14 cellular contexts compared by ENCODE assay signal in the genomic region with DNA sequence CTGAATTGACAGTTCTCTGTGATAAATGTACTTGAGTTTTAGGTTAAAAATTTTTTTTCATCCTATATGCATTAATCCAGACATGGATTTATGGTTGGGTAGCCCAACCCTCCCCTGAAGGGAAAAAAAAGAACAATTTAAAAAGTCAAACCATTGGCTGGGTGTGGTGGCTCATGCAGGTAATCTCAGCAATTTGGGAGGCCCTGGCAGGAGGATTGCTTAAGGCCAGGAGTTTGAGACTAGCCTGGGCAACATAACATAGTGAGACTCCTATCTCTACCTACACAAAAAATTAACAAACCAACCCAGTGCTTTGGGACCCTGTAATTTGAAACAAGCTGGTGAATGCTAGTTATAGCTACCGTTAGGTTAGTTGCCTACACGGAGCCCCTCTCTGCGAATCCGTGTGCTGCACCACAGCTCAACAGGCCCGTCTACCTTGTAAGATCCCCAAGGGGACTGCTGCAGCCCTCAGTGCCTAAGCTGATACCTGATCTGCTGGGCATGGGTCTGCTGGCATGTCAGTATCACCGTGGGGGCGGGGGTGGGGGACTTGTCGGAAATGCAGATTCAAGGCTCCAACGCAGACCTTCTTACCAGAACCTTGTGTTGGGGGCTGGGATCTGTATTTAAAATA. TPM values are rescaled to one million over a fixed set of nuclear protein-coding genes. Genes with fewer than 3 reads are reported as not detected.
DNase-seq lines count a peak whose midpoint lies in the region; ATAC-seq and TF ChIP-seq lines count a peak whose summit lies in the region.
"Had no signal": no experiment of that assay in that cellular context is flagged by ENCODE, and none has a peak within 500 bp of the region (broad histone marks: within the 10 kb centered on the region; RNA-seq: fewer than 3 reads in every experiment).

No MANE protein-coding gene starts in this region.

- no peak for TF ChIP-seq CTCF in A673 (conservative IDR thresholded peaks at IDR 0.05; ENCODE audit: low read depth, low read length)
- no peak for TF ChIP-seq CTCF in natural killer cell (IDR thresholded peaks at IDR 0.05)
- no peak for TF ChIP-seq CTCF in osteoblast (IDR thresholded peaks at IDR 0.05; ENCODE audit: extremely low read depth, low read depth, low read length)

- H3K4me3 ChIP-seq in A673 (ENCODE audit: low read depth, low read length, poor library complexity, severe bottlenecking): no peak overlapping the region
- H3K4me3 ChIP-seq in CD8-positive, alpha-beta memory T cell (ENCODE audit: low read length): peak overlapping the region; percentile 58
- no peak overlapping the region for H3K4me3 ChIP-seq in osteoblast (ENCODE audit: insufficient read depth, low read length)
- H3K4me3 ChIP-seq: mucosa of descending colon had no signal

- BruUV-seq in A673 (replicated peaks; lab: Mats Ljungman, UMichigan): no TSS peak

- H3K79me2 ChIP-seq in osteoblast (ENCODE audit: insufficient read depth, low read length): peaks cover 76% of the 10 kb centered on the region

- peaks cover 0 to 5% of the 10 kb centered on the region in 2 donors for H3K27me3 Mint-ChIP-seq in CD8-positive, alpha-beta memory T cell
- H3K27me3 Mint-ChIP-seq in activated naive CD8-positive, alpha-beta T cell treated with anti-CD3 and anti-CD28 coated beads for 36 hours: no peaks in the 10 kb centered on the region
- H3K27me3 Mint-ChIP-seq in natural killer cell (ENCODE audit: low read depth in 2 of 2): no peaks in the 10 kb centered on the region

- no peak for ATAC-seq in natural killer cell
- ATAC-seq in GM18867 (IDR thresholded peaks at IDR 0.05; ENCODE audit: unreplicated experiment): no peak

- H3K4me2 ChIP-seq in osteoblast (ENCODE audit: insufficient read depth, low read length): no peak overlapping the region

- H3K36me3 ChIP-seq in A673 (ENCODE audit: insufficient read depth, low read length, poor library complexity, severe bottlenecking) (peaks cover 8% of the 10 kb centered on the region), osteoblast (ENCODE audit: insufficient read depth, low read length) (no peaks in the 10 kb centered on the region)
- H3K36me3 ChIP-seq in CD8-positive, alpha-beta memory T cell (ENCODE audit: insufficient read depth, low read length): peaks cover 22% of the 10 kb centered on the region

- H3K27ac ChIP-seq in A673 (ENCODE audit: low read depth, low read length, poor library complexity, severe bottlenecking) (peak overlapping the region; percentile 11), osteoblast (ENCODE audit: low read depth, low read length) (no peak overlapping the region)
- H3K27ac ChIP-seq in CD8-positive, alpha-beta memory T cell (ENCODE audit: low read depth, low read length): peak overlapping the region; percentile 58

- DNase-seq in A673 (ENCODE audit: low spot score) (no peak), natural killer cell (no peak), HK-2 (ENCODE audit: unreplicated experiment) (no peak), osteoblast (ENCODE audit: insufficient read length, low spot score, missing footprints) (no peak), NCI-H187 (lab: John Stamatoyannopoulos, UW) (no peak)
- DNase-seq in CD8-positive, alpha-beta memory T cell: no peak
- DNase-seq in activated naive CD8-positive, alpha-beta T cell treated with anti-CD3 and anti-CD28 coated beads for 36 hours: no peak
- DNase-seq: cortex of kidney, HFFc6, NCI-H1092 treated with DMSO at 0.1 percent for 48 hours, retina had no signal

- intact Hi-C loops in A673 (cut with micrococcal nuclease; ENCODE audit: unreplicated experiment) (no loop called here), natural killer cell (cut with micrococcal nuclease) (loop anchor here (1.0 to 2.0 kb wide), 3 partner anchors 7 to 30 kb away; no protein-coding TSS in a partner anchor)

- peaks cover 13 to 41% (median 22%) of the 10 kb centered on the region in 3 donors for H3K36me3 Mint-ChIP-seq in CD8-positive, alpha-beta memory T cell
- H3K36me3 Mint-ChIP-seq in activated naive CD8-positive, alpha-beta T cell treated with anti-CD3 and anti-CD28 coated beads for 36 hours: peaks cover 52% of the 10 kb centered on the region
- H3K36me3 Mint-ChIP-seq in natural killer cell: peaks cover 10% of the 10 kb centered on the region

- peaks cover 28% of the 10 kb centered on the region for H4K20me1 ChIP-seq in osteoblast (ENCODE audit: insufficient read depth, low read length)

- H3K27ac Mint-ChIP-seq in CD8-positive, alpha-beta memory T cell: peak overlapping the region; percentile 88 to 99 (median 96)
- H3K27ac Mint-ChIP-seq in activated naive CD8-positive, alpha-beta T cell treated with anti-CD3 and anti-CD28 coated beads for 36 hours: peak overlapping the region; percentile 96
- H3K27ac Mint-ChIP-seq in natural killer cell: peak overlapping the region; percentile 75 to 89

- H3K4me3 Mint-ChIP-seq in CD8-positive, alpha-beta memory T cell: peak overlapping the region; percentile 81 to 89 (median 85)
- H3K4me3 Mint-ChIP-seq in activated naive CD8-positive, alpha-beta T cell treated with anti-CD3 and anti-CD28 coated beads for 36 hours: peak overlapping the region; percentile 51
- peak overlapping the region; percentile 82 for H3K4me3 Mint-ChIP-seq in natural killer cell
- H3K4me3 Mint-ChIP-seq: HFFc6 had no signal

- H3K4me1 ChIP-seq in A673 (ENCODE audit: insufficient read depth, low read length, poor library complexity, severe bottlenecking) (peaks cover 15% of the 10 kb centered on the region), osteoblast (ENCODE audit: insufficient read depth, low read length) (peaks cover 4% of the 10 kb centered on the region)
- peaks cover 91% of the 10 kb centered on the region for H3K4me1 ChIP-seq in CD8-positive, alpha-beta memory T cell (ENCODE audit: insufficient read depth, low read length)

- POLR2A ChIA-PET in A673 (lab: Charles Lee; ENCODE audit: low non-redundant PET): no interaction called here
- POLR2A ChIA-PET in CD8-positive, alpha-beta memory T cell (lab: Charles Lee): interaction anchor here (0.7 to 4.4 kb wide), 15 partner anchors 9 to 42 kb away, joined by 3 to 39 read pairs (median 4); no protein-coding TSS in a partner anchor

- no peaks in the 10 kb centered on the region for H3K27me3 ChIP-seq in A673 (replicated peaks; ENCODE audit: insufficient read depth, low read depth, low read length, poor library complexity)
- no peaks in the 10 kb centered on the region for H3K27me3 ChIP-seq in CD8-positive, alpha-beta memory T cell (ENCODE audit: insufficient read depth, low read length, poor library complexity, severe bottlenecking)
- H3K27me3 ChIP-seq in osteoblast (ENCODE audit: insufficient read depth, low read length): no peaks in the 10 kb centered on the region

- no peak overlapping the region for H2AFZ ChIP-seq in osteoblast (ENCODE audit: low read length)

- peaks cover 90 to 100% (median 100%) of the 10 kb centered on the region in 3 donors for H3K4me1 Mint-ChIP-seq in CD8-positive, alpha-beta memory T cell
- peaks cover 89% of the 10 kb centered on the region for H3K4me1 Mint-ChIP-seq in activated naive CD8-positive, alpha-beta T cell treated with anti-CD3 and anti-CD28 coated beads for 36 hours
- H3K4me1 Mint-ChIP-seq in natural killer cell: peaks cover 86 to 93% of the 10 kb centered on the region in 2 donors

- no peaks in the 10 kb centered on the region for H3K9me3 Mint-ChIP-seq in CD8-positive, alpha-beta memory T cell
- no peaks in the 10 kb centered on the region for H3K9me3 Mint-ChIP-seq in activated naive CD8-positive, alpha-beta T cell treated with anti-CD3 and anti-CD28 coated beads for 36 hours
- no peaks in the 10 kb centered on the region for H3K9me3 Mint-ChIP-seq in natural killer cell
- H3K9me3 Mint-ChIP-seq: HFFc6 had no signal

- no peaks in the 10 kb centered on the region for H3K9me3 ChIP-seq in A673 (ENCODE audit: low read depth, low read length, poor library complexity, severe bottlenecking)
- no peaks in the 10 kb centered on the region for H3K9me3 ChIP-seq in CD8-positive, alpha-beta memory T cell (ENCODE audit: low read length)
- no peaks in the 10 kb centered on the region for H3K9me3 ChIP-seq in osteoblast (ENCODE audit: low read depth, low read length)
- H3K9me3 ChIP-seq: mucosa of descending colon had no signal

- CTCF ChIA-PET in A673 (lab: Charles Lee): no interaction called here
- CTCF ChIA-PET in CD8-positive, alpha-beta memory T cell (lab: Charles Lee): interaction anchor here (0.6 to 7.3 kb wide), 12 partner anchors 12 to 130 kb away, joined by 3 to 96 read pairs (median 6); no protein-coding TSS in a partner anchor

RNA-seq across cellular contexts. Expression of a gene that starts 32.8 kb away (rescaled TPM):
- total RNA-seq in A673 (2021) (50.4 and 55.8 TPM in 2 replicates), natural killer cell (100 to 1,000 TPM; 126 to 180 (median 173) TPM), osteoblast (19.2 and 23.9 TPM in 2 replicates)
- 10 to 100 TPM; 46.1 to 46.8 TPM for total RNA-seq in CD8-positive, alpha-beta memory T cell
- polyA plus RNA-seq in CD8-positive, alpha-beta memory T cell: 220 TPM
- 10 to 100 TPM; 39.6 to 40.4 TPM for total RNA-seq in activated naive CD8-positive, alpha-beta T cell treated with anti-CD3 and anti-CD28 coated beads for 36 hours

RNA-seq across cellular contexts. Expression of a gene that starts 50.8 kb away (rescaled TPM):
- total RNA-seq in A673 (2021) (0.07 and 0.19 TPM in 2 replicates), natural killer cell (under 1 TPM; 0.19 to 0.30 (median 0.27) TPM), osteoblast (under 0.01 TPM in 1 of 2 replicates, not detected in the other)
- total RNA-seq in CD8-positive, alpha-beta memory T cell: under 1 TPM; 0.11 to 0.13 TPM
- not detected for polyA plus RNA-seq in CD8-positive, alpha-beta memory T cell
- under 1 TPM; 0.08 to 0.18 TPM for total RNA-seq in activated naive CD8-positive, alpha-beta T cell treated with anti-CD3 and anti-CD28 coated beads for 36 hours
- total RNA-seq: HFFc6, mucosa of descending colon, RPMI7951 had no signal
